1 cellular context compared by ENCODE assay signal in genomic region chr4:76990288-76991080, GRCh38.
TF ChIP-seq lines count a peak whose summit lies in the region.

No MANE protein-coding gene starts in this region.

TF ChIP-seq in GM23338, 12 proteins besides CTCF, POLR2A, EP300 and RAD21 (continued from another document):
- TF ChIP-seq EZH2 (IDR thresholded peaks at IDR 0.05; ENCODE audit: low read depth, unreplicated experiment) = no peak
- no peak for TF ChIP-seq ZNF331 (CRISPR knock-in tag; IDR thresholded peaks at IDR 0.05; ENCODE audit: low read depth)
- no peak for TF ChIP-seq ZNF114 (CRISPR knock-in tag; IDR thresholded peaks at IDR 0.05)
- TF ChIP-seq ETS1 (IDR thresholded peaks at IDR 0.05) = no peak
- TF ChIP-seq CREB1 (CRISPR knock-in tag; IDR thresholded peaks at IDR 0.05; ENCODE audit: low read depth) = no peak
- TF ChIP-seq POLR2AphosphoS5 (IDR thresholded peaks at IDR 0.05; ENCODE audit: low read depth) = no peak
- TF ChIP-seq, protein P1, sequence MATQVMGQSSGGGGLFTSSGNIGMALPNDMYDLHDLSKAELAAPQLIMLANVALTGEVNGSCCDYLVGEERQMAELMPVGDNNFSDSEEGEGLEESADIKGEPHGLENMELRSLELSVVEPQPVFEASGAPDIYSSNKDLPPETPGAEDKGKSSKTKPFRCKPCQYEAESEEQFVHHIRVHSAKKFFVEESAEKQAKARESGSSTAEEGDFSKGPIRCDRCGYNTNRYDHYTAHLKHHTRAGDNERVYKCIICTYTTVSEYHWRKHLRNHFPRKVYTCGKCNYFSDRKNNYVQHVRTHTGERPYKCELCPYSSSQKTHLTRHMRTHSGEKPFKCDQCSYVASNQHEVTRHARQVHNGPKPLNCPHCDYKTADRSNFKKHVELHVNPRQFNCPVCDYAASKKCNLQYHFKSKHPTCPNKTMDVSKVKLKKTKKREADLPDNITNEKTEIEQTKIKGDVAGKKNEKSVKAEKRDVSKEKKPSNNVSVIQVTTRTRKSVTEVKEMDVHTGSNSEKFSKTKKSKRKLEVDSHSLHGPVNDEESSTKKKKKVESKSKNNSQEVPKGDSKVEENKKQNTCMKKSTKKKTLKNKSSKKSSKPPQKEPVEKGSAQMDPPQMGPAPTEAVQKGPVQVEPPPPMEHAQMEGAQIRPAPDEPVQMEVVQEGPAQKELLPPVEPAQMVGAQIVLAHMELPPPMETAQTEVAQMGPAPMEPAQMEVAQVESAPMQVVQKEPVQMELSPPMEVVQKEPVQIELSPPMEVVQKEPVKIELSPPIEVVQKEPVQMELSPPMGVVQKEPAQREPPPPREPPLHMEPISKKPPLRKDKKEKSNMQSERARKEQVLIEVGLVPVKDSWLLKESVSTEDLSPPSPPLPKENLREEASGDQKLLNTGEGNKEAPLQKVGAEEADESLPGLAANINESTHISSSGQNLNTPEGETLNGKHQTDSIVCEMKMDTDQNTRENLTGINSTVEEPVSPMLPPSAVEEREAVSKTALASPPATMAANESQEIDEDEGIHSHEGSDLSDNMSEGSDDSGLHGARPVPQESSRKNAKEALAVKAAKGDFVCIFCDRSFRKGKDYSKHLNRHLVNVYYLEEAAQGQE (IDR thresholded peaks at IDR 0.05; ENCODE audit: unreplicated experiment) = no peak
